ENCODE assay signal across 20 cellular contexts in genomic region chr4:150145950-150146340, GRCh38.
"Had no signal": no experiment of that assay in that cellular context is flagged by ENCODE, and none has a peak within 500 bp of the region (broad histone marks: within the 10 kb centered on the region; RNA-seq: fewer than 3 reads in every experiment).

No MANE protein-coding gene starts in this region.

- H3K36me3 ChIP-seq: brain microvascular endothelial cell, gastrocnemius medialis, ovary, prostate gland, thoracic aorta had no signal

- H3K4me3 ChIP-seq: gastrocnemius medialis, ovary, prostate gland, thoracic aorta had no signal

- H3K27ac ChIP-seq: brain microvascular endothelial cell, gastrocnemius medialis, ovary, prostate gland, thoracic aorta, VCaP had no signal

- H3K4me1 ChIP-seq: gastrocnemius medialis, prostate gland had no signal

- ATAC-seq: activated CD4-positive, CD25-positive, alpha-beta regulatory T cell treated with anti-CD3 and anti-CD28 coated beads, Interleukin-2, amount 50 U/mL, for 24 hours; activated T-cell treated with anti-CD3 and anti-CD28 coated beads, Interleukin-2, amount 50 U/mL, for 72 hours; esophagus mucosa; gastrocnemius medialis; natural killer cell treated with Interleukin-12 subunit alpha and Interleukin-12 subunit beta and Interleukin-15 and Interleukin-18, amount 100 ng/mL, for 72 hours had no signal

- H3K27me3 ChIP-seq: brain microvascular endothelial cell, gastrocnemius medialis, ovary had no signal

- H3K9me3 ChIP-seq: gastrocnemius medialis, ovary, prostate gland, thoracic aorta had no signal

- DNase-seq: activated CD4-positive, alpha-beta memory T cell treated with anti-CD3 and anti-CD28 coated beads, Interleukin-2, amount 10 ng/mL, durations not matched to agents 7 days and 5 days; activated CD4-positive, alpha-beta T cell treated with anti-CD3 and anti-CD28 coated beads, Interleukin-2, amount 10 ng/mL, durations not matched to agents 24 days and 14 days; activated effector memory CD4-positive, alpha-beta T cell treated with Interleukin-2 at 50 U/mL for 16 hours; activated naive CD4-positive, alpha-beta T cell treated with anti-CD3 and anti-CD28 coated beads for 36 hours; activated T-cell treated with anti-CD3 and anti-CD28 coated beads, Interleukin-2, amount 50 U/mL, for 72 hours; brain microvascular endothelial cell; caudate nucleus; dermis blood vessel endothelial cell; effector memory CD4-positive, alpha-beta T cell; gastrocnemius medialis; hypothalamus; ovary; stimulated activated CD4-positive, alpha-beta T cell treated with anti-CD3 and anti-CD28 coated beads, Interleukin-4, amount 100 ng/mL, for 24 hours; stimulated activated naive CD4-positive, alpha-beta T cell treated with Interleukin-2 at 50 U/mL for 16 hours had no signal
